In the genomic region with DNA sequence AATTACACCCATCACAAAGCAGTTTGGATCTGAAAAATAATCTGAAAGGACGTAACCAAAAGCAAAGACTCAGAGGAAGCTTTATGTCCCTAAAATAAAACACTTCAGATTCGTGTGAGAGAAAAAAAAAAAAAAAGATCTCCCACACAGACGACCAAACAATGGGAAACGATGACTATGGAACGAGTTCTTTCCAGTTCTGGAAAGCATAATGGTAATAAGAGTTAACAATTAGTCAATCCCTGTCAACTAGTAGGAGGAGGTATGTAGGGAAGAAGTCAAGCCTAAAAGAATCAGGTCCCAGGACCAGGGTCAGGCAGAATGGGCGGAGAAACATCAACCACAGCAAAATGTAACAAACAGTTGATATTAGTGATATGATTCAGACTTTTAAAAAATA, we compare ENCODE assay signal across 21 cellular contexts.
DNase-seq lines count a peak whose midpoint lies in the region; TF ChIP-seq lines count a peak whose summit lies in the region.
"Had no signal": no experiment of that assay in that cellular context is flagged by ENCODE, and none has a peak within 500 bp of the region (broad histone marks: within the 10 kb centered on the region; RNA-seq: fewer than 3 reads in every experiment).

No MANE protein-coding gene starts in this region.

- no peaks in the 10 kb centered on the region for H3K36me3 Mint-ChIP-seq in activated CD4-positive, alpha-beta T cell treated with anti-CD3 and anti-CD28 coated beads, Interleukin-2, amount 10 ng/mL, durations not matched to agents 7 days and 5 days (ENCODE audit: low read depth)
- H3K36me3 Mint-ChIP-seq in activated T-helper 1 cell treated with anti-CD3 and anti-CD28 coated beads, Interleukin-12 subunit alpha, Interleukin-12 subunit beta, Interleukin-2, Interleukin-4 antibody, amounts not matched to agents 30 ng/mL and 10 ng/mL and 1 ng/mL, durations not matched to agents 14 hours and 24 hours and 36 hours (ENCODE audit: low read depth), result no peaks in the 10 kb centered on the region

- no peak overlapping the region for H3K4me3 ChIP-seq in fibroblast of mammary gland (ENCODE audit: control insufficient read depth, low read depth, low read length)
- H3K4me3 ChIP-seq in left ventricle myocardium inferior, result no peak overlapping the region
- H3K4me3 ChIP-seq: GM23338, K562, PC-9, SJSA1 had no signal

- peak overlapping the region; percentile 22 for H3K27ac Mint-ChIP-seq in activated CD4-positive, alpha-beta T cell treated with anti-CD3 and anti-CD28 coated beads, Interleukin-2, amount 10 ng/mL, durations not matched to agents 7 days and 5 days
- H3K27ac Mint-ChIP-seq in activated T-helper 1 cell treated with anti-CD3 and anti-CD28 coated beads, Interleukin-12 subunit alpha, Interleukin-12 subunit beta, Interleukin-2, Interleukin-4 antibody, amounts not matched to agents 30 ng/mL and 10 ng/mL and 1 ng/mL, durations not matched to agents 14 hours and 24 hours and 36 hours, result no peak overlapping the region
- H3K27ac Mint-ChIP-seq: GM23338, H9 had no signal

- no peak for DNase-seq in activated CD4-positive, alpha-beta T cell treated with anti-CD3 and anti-CD28 coated beads, Interleukin-2, amount 10 ng/mL, durations not matched to agents 7 days and 5 days
- DNase-seq in activated CD4-positive, alpha-beta T cell treated with anti-CD3 and anti-CD28 coated beads for 1 hour, result no peak
- peak; percentile 43 for DNase-seq in fibroblast of mammary gland (ENCODE audit: low read depth)
- DNase-seq in pulmonary artery endothelial cell (ENCODE audit: low read depth, low spot score), result peak; percentile 26
- DNase-seq in activated gamma-delta T cell (lab: John Stamatoyannopoulos, UW), result no peak
- no peak for DNase-seq in activated T-helper 1 cell treated with anti-CD3 and anti-CD28 coated beads, Interleukin-12 subunit alpha, Interleukin-12 subunit beta, Interleukin-2, Interleukin-4 antibody, amounts not matched to agents 30 ng/mL and 10 ng/mL and 1 ng/mL, durations not matched to agents 14 hours and 24 hours and 36 hours (ENCODE audit: low spot score)
- DNase-seq in left ventricle myocardium inferior, result no peak
- DNase-seq: BE2C, H9, Kasumi-1, NCI-H1105, NCI-H146, NCI-H1930, NCI-H2107, NCI-H2227 treated with DMSO at 0.1 percent for 48 hours, NCI-H526 treated with DMSO at 0.1 percent for 48 hours, PC-9 had no signal

- H3K27me3 ChIP-seq in left ventricle myocardium inferior (ENCODE audit: low read depth), result peaks cover 6% of the 10 kb centered on the region
- H3K27me3 ChIP-seq: BE2C had no signal

- intact Hi-C loops in activated T-helper 1 cell treated with anti-CD3 and anti-CD28 coated beads, Interleukin-12 subunit alpha, Interleukin-12 subunit beta, Interleukin-2, Interleukin-4 antibody, amounts not matched to agents 30 ng/mL and 10 ng/mL and 1 ng/mL, durations not matched to agents 14 hours and 24 hours and 36 hours (cut with micrococcal nuclease), result no loop called here
- intact Hi-C loops in left ventricle myocardium inferior (cut with micrococcal nuclease), result no loop called here

- H3K4me1 Mint-ChIP-seq in activated CD4-positive, alpha-beta T cell treated with anti-CD3 and anti-CD28 coated beads, Interleukin-2, amount 10 ng/mL, durations not matched to agents 7 days and 5 days, result peaks cover 6% of the 10 kb centered on the region
- H3K4me1 Mint-ChIP-seq in activated T-helper 1 cell treated with anti-CD3 and anti-CD28 coated beads, Interleukin-12 subunit alpha, Interleukin-12 subunit beta, Interleukin-2, Interleukin-4 antibody, amounts not matched to agents 30 ng/mL and 10 ng/mL and 1 ng/mL, durations not matched to agents 14 hours and 24 hours and 36 hours (ENCODE audit: low read depth), result no peaks in the 10 kb centered on the region
- H3K4me1 Mint-ChIP-seq: GM23338, H9 had no signal

- H3K4me3 Mint-ChIP-seq in activated CD4-positive, alpha-beta T cell treated with anti-CD3 and anti-CD28 coated beads, Interleukin-2, amount 10 ng/mL, durations not matched to agents 7 days and 5 days, result no peak overlapping the region
- no peak overlapping the region for H3K4me3 Mint-ChIP-seq in activated T-helper 1 cell treated with anti-CD3 and anti-CD28 coated beads, Interleukin-12 subunit alpha, Interleukin-12 subunit beta, Interleukin-2, Interleukin-4 antibody, amounts not matched to agents 30 ng/mL and 10 ng/mL and 1 ng/mL, durations not matched to agents 14 hours and 24 hours and 36 hours
- H3K4me3 Mint-ChIP-seq: GM23338, H9 had no signal

- POLR2A ChIA-PET in activated CD4-positive, alpha-beta T cell treated with anti-CD3 and anti-CD28 coated beads, Interleukin-2, amount 10 ng/mL, durations not matched to agents 7 days and 5 days (lab: Charles Lee), result no interaction called here

- CTCF ChIA-PET in activated CD4-positive, alpha-beta T cell treated with anti-CD3 and anti-CD28 coated beads, Interleukin-2, amount 10 ng/mL, durations not matched to agents 7 days and 5 days (lab: Charles Lee), result no interaction called here

- H3K9me3 Mint-ChIP-seq in activated CD4-positive, alpha-beta T cell treated with anti-CD3 and anti-CD28 coated beads, Interleukin-2, amount 10 ng/mL, durations not matched to agents 7 days and 5 days, result no peaks in the 10 kb centered on the region
- no peaks in the 10 kb centered on the region for H3K9me3 Mint-ChIP-seq in activated T-helper 1 cell treated with anti-CD3 and anti-CD28 coated beads, Interleukin-12 subunit alpha, Interleukin-12 subunit beta, Interleukin-2, Interleukin-4 antibody, amounts not matched to agents 30 ng/mL and 10 ng/mL and 1 ng/mL, durations not matched to agents 14 hours and 24 hours and 36 hours
- H3K9me3 Mint-ChIP-seq: GM23338, H9 had no signal

- no peak overlapping the region for H3K27ac ChIP-seq in left ventricle myocardium inferior (replicated peaks)
- H3K27ac ChIP-seq: 22Rv1, PC-9, SJSA1 had no signal

- H3K9me3 ChIP-seq in left ventricle myocardium inferior (replicated peaks), result no peaks in the 10 kb centered on the region
- H3K9me3 ChIP-seq: BE2C, SJSA1 had no signal

- TF ChIP-seq CTCF in fibroblast of mammary gland (conservative IDR thresholded peaks at IDR 0.05; ENCODE audit: control insufficient read depth, insufficient read depth, low read depth, low read length) (no peak), left ventricle myocardium inferior (IDR thresholded peaks at IDR 0.05; ENCODE audit: borderline replicate concordance) (no peak)

- no peaks in the 10 kb centered on the region for H3K4me1 ChIP-seq in left ventricle myocardium inferior
- H3K4me1 ChIP-seq: BE2C, SJSA1 had no signal

- H3K36me3 ChIP-seq in left ventricle myocardium inferior, result no peaks in the 10 kb centered on the region
- H3K36me3 ChIP-seq: BE2C, SJSA1 had no signal

- no peaks in the 10 kb centered on the region for H3K27me3 Mint-ChIP-seq in activated CD4-positive, alpha-beta T cell treated with anti-CD3 and anti-CD28 coated beads, Interleukin-2, amount 10 ng/mL, durations not matched to agents 7 days and 5 days
- H3K27me3 Mint-ChIP-seq in activated T-helper 1 cell treated with anti-CD3 and anti-CD28 coated beads, Interleukin-12 subunit alpha, Interleukin-12 subunit beta, Interleukin-2, Interleukin-4 antibody, amounts not matched to agents 30 ng/mL and 10 ng/mL and 1 ng/mL, durations not matched to agents 14 hours and 24 hours and 36 hours (ENCODE audit: insufficient read depth), result peaks cover 2% of the 10 kb centered on the region

Comparison
In these comparisons a context has a peak if more than half of its experiments do, and no peak if none do; other contexts are left out.
1. DNase-seq: peak in fibroblast of mammary gland (single experiment) and pulmonary artery endothelial cell (single experiment); none in activated CD4-positive, alpha-beta T cell treated with anti-CD3 and anti-CD28 coated beads, Interleukin-2, amount 10 ng/mL, durations not matched to agents 7 days and 5 days (single experiment), activated CD4-positive, alpha-beta T cell treated with anti-CD3 and anti-CD28 coated beads for 1 hour (single experiment), activated gamma-delta T cell (single experiment), activated T-helper 1 cell treated with anti-CD3 and anti-CD28 coated beads, Interleukin-12 subunit alpha, Interleukin-12 subunit beta, Interleukin-2, Interleukin-4 antibody, amounts not matched to agents 30 ng/mL and 10 ng/mL and 1 ng/mL, durations not matched to agents 14 hours and 24 hours and 36 hours (single experiment) and left ventricle myocardium inferior (single experiment).